In the genomic region with DNA sequence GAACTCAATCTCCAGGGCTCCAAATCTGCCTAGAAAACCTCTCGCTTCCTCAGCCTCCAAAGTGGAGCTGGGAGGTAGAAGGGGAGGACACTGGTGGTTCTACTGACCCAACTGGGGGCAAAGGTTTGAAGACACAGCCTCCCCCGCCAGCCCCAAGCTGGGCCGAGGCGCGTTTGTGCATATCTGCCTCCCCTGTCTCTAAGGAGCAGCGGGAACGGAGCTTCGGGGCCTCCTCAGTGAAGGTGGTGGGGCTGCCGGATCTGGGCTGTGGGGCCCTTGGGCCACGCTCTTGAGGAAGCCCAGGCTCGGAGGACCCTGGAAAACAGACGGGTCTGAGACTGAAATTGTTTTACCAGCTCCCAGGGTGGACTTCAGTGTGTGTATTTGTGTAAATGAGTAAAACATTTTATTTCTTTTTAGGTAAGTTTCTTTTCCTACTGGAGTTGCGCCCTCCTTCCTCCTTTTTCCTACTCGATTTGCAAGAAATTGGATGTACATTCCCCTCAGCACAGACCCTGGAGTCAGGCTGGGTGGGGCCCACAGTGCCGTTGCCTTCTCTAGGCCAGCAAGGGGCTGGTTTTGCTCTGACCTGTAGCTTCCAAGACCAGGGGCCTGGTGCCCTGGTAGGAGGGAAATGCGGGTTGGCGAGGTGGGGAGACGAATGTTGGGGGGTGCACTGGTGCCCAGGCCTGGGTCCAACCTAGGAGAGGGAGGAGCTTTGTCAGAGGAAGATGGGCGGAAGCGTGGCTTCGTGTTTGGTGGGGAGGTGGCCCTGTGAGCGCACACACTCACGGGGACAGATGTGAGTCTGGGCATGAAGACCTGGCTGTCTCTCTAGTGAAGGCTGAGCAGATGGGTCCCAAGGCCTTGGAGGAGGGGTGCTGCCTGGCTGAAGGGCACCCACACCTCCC, we compare ENCODE assay signal across 20 cellular contexts. TPM values are rescaled to one million over a fixed set of nuclear protein-coding genes. Genes with fewer than 3 reads are reported as not detected.
A peak's percentile ranks its signal among the peaks of the same experiment; 100 is the strongest.
DNase-seq lines count a peak whose midpoint lies in the region; ATAC-seq and TF ChIP-seq lines count a peak whose summit lies in the region.
"Had no signal": no experiment of that assay in that cellular context is flagged by ENCODE, and none has a peak within 500 bp of the region (broad histone marks: within the 10 kb centered on the region; RNA-seq: fewer than 3 reads in every experiment).

No MANE protein-coding gene starts in this region.

- H3K36me3 ChIP-seq in mucosa of descending colon (ENCODE audit: low read depth): peaks cover 6% of the 10 kb centered on the region
- H3K36me3 ChIP-seq: gastroesophageal sphincter, left ventricle myocardium inferior had no signal

- DNase-seq in natural killer cell: peak; percentile 3
- DNase-seq in natural killer cell treated with Interleukin-12 subunit alpha and Interleukin-12 subunit beta and Interleukin-15 and Interleukin-18, amount 100 ng/mL, for 72 hours (ENCODE audit: low spot score): no peak
- peak in 1 of 2 donors; percentile 7 for DNase-seq in central memory CD8-positive, alpha-beta T cell (ENCODE audit: low spot score in 2 of 2)
- peak in 2 of 3 donors; percentile 2 to 17 for DNase-seq in mucosa of descending colon
- DNase-seq in ureter (ENCODE audit: low spot score): peak; percentile 38
- no peak for DNase-seq in chondrocyte (ENCODE audit: low spot score)
- no peak for DNase-seq in DMS 273 treated with DMSO at 0.1 percent for 48 hours (lab: John Stamatoyannopoulos, UW)
- DNase-seq in NCI-H748 (lab: John Stamatoyannopoulos, UW; ENCODE audit: unreplicated experiment): no peak
- DNase-seq: left ventricle myocardium inferior, MM.1S, NCI-H187 treated with DMSO at 0.1 percent for 48 hours, NCI-H510A had no signal

- no peaks in the 10 kb centered on the region for H3K9me3 ChIP-seq in mucosa of descending colon
- H3K9me3 ChIP-seq: gastroesophageal sphincter, left ventricle myocardium inferior had no signal

- H3K4me1 ChIP-seq in mucosa of descending colon (ENCODE audit: low read depth): no peaks in the 10 kb centered on the region

- TF ChIP-seq CTCF in natural killer cell (IDR thresholded peaks at IDR 0.05) (no peak), mucosa of descending colon (IDR thresholded peaks at IDR 0.05) (no peak), chondrocyte (IDR thresholded peaks at IDR 0.05) (no peak)

- ATAC-seq in natural killer cell (no peak), mucosa of descending colon (no peak)
- ATAC-seq in natural killer cell treated with Interleukin-12 subunit alpha and Interleukin-12 subunit beta and Interleukin-15 and Interleukin-18, amount 100 ng/mL, for 72 hours: no peak
- ATAC-seq in central memory CD8-positive, alpha-beta T cell (replicated peaks; ENCODE audit: extremely low read depth, poor library complexity, severe bottlenecking): no peak
- ATAC-seq: activated CD4-positive, CD25-positive, alpha-beta regulatory T cell treated with anti-CD3 and anti-CD28 coated beads, Interleukin-2, amount 50 U/mL, for 24 hours; activated naive CD4-positive, alpha-beta T cell treated with anti-CD3 and anti-CD28 coated beads, Interleukin-2, amount 50 U/mL, for 72 hours; CD8-positive, alpha-beta T cell; gastroesophageal sphincter; naive thymus-derived CD8-positive, alpha-beta T cell had no signal

- H3K4me3 ChIP-seq in mucosa of descending colon: no peak overlapping the region
- H3K4me3 ChIP-seq: gastroesophageal sphincter, left ventricle myocardium inferior had no signal

- no peak overlapping the region for H3K27ac Mint-ChIP-seq in natural killer cell
- H3K27ac Mint-ChIP-seq in natural killer cell treated with Interleukin-12 subunit alpha and Interleukin-12 subunit beta and Interleukin-15 and Interleukin-18, amount 100 ng/mL, for 72 hours: no peak overlapping the region
- H3K27ac Mint-ChIP-seq in central memory CD8-positive, alpha-beta T cell (ENCODE audit: low read depth): peak overlapping the region; percentile 14
- no peak overlapping the region for H3K27ac Mint-ChIP-seq in chondrocyte (ENCODE audit: unreplicated experiment)
- H3K27ac Mint-ChIP-seq: activated naive CD4-positive, alpha-beta T cell treated with anti-CD3 and anti-CD28 coated beads, Interleukin-2, amount 50 U/mL, for 72 hours; CD8-positive, alpha-beta T cell had no signal

- no peaks in the 10 kb centered on the region for H3K36me3 Mint-ChIP-seq in natural killer cell
- no peaks in the 10 kb centered on the region for H3K36me3 Mint-ChIP-seq in natural killer cell treated with Interleukin-12 subunit alpha and Interleukin-12 subunit beta and Interleukin-15 and Interleukin-18, amount 100 ng/mL, for 72 hours
- peaks cover 1% of the 10 kb centered on the region for H3K36me3 Mint-ChIP-seq in central memory CD8-positive, alpha-beta T cell (ENCODE audit: insufficient read depth)
- peaks cover 3% of the 10 kb centered on the region for H3K36me3 Mint-ChIP-seq in chondrocyte (ENCODE audit: low read depth)
- H3K36me3 Mint-ChIP-seq: activated naive CD4-positive, alpha-beta T cell treated with anti-CD3 and anti-CD28 coated beads, Interleukin-2, amount 50 U/mL, for 72 hours; CD8-positive, alpha-beta T cell; naive thymus-derived CD8-positive, alpha-beta T cell had no signal

- intact Hi-C loops in natural killer cell (cut with micrococcal nuclease) (loop anchor here (5.0 kb wide), 1 partner anchor 162 kb away; no protein-coding TSS in a partner anchor), mucosa of descending colon (cut with DNase I, micrococcal nuclease) (loop anchor here (10.0 kb wide), 1 partner anchor 655 kb away; no protein-coding TSS in a partner anchor)

- H3K4me1 Mint-ChIP-seq in natural killer cell: no peaks in the 10 kb centered on the region
- no peaks in the 10 kb centered on the region for H3K4me1 Mint-ChIP-seq in natural killer cell treated with Interleukin-12 subunit alpha and Interleukin-12 subunit beta and Interleukin-15 and Interleukin-18, amount 100 ng/mL, for 72 hours (ENCODE audit: low read depth in 2 of 2)
- no peaks in the 10 kb centered on the region for H3K4me1 Mint-ChIP-seq in central memory CD8-positive, alpha-beta T cell
- H3K4me1 Mint-ChIP-seq in chondrocyte (ENCODE audit: low read depth): no peaks in the 10 kb centered on the region
- H3K4me1 Mint-ChIP-seq: naive thymus-derived CD8-positive, alpha-beta T cell had no signal

- peaks cover 0 to 6% of the 10 kb centered on the region in 2 donors for H3K27me3 Mint-ChIP-seq in natural killer cell (ENCODE audit: low read depth in 2 of 2)
- H3K27me3 Mint-ChIP-seq in natural killer cell treated with Interleukin-12 subunit alpha and Interleukin-12 subunit beta and Interleukin-15 and Interleukin-18, amount 100 ng/mL, for 72 hours: peaks cover 0 to 2% of the 10 kb centered on the region in 2 donors
- H3K27me3 Mint-ChIP-seq in central memory CD8-positive, alpha-beta T cell: peaks cover 18% of the 10 kb centered on the region
- peaks cover 41% of the 10 kb centered on the region for H3K27me3 Mint-ChIP-seq in chondrocyte (ENCODE audit: low read depth)

- H3K9me3 Mint-ChIP-seq in natural killer cell: no peaks in the 10 kb centered on the region
- H3K9me3 Mint-ChIP-seq in natural killer cell treated with Interleukin-12 subunit alpha and Interleukin-12 subunit beta and Interleukin-15 and Interleukin-18, amount 100 ng/mL, for 72 hours: no peaks in the 10 kb centered on the region
- H3K9me3 Mint-ChIP-seq in central memory CD8-positive, alpha-beta T cell: no peaks in the 10 kb centered on the region
- no peaks in the 10 kb centered on the region for H3K9me3 Mint-ChIP-seq in chondrocyte (ENCODE audit: low read depth)
- H3K9me3 Mint-ChIP-seq: activated naive CD4-positive, alpha-beta T cell treated with anti-CD3 and anti-CD28 coated beads, Interleukin-2, amount 50 U/mL, for 72 hours; CD8-positive, alpha-beta T cell; naive thymus-derived CD8-positive, alpha-beta T cell had no signal

- H3K4me3 Mint-ChIP-seq in natural killer cell (no peak overlapping the region), chondrocyte (ENCODE audit: unreplicated experiment) (no peak overlapping the region)
- H3K4me3 Mint-ChIP-seq in natural killer cell treated with Interleukin-12 subunit alpha and Interleukin-12 subunit beta and Interleukin-15 and Interleukin-18, amount 100 ng/mL, for 72 hours: no peak overlapping the region
- H3K4me3 Mint-ChIP-seq in central memory CD8-positive, alpha-beta T cell: no peak overlapping the region
- H3K4me3 Mint-ChIP-seq: CD8-positive, alpha-beta T cell; naive thymus-derived CD8-positive, alpha-beta T cell had no signal

RNA-seq across cellular contexts. Expression of a gene that starts 50.6 kb away (rescaled TPM):
- total RNA-seq in natural killer cell (1 to 10 TPM in 2 of 3 donors, under 1 TPM in 1; 0.61 to 1.9 (median 1.0) TPM), mucosa of descending colon (100 to 1,000 TPM; 260 to 622 (median 508) TPM), ureter (103 TPM), chondrocyte (0.10 TPM in 2 of 3 replicates, not detected in the other)
- total RNA-seq in natural killer cell treated with Interleukin-12 subunit alpha and Interleukin-12 subunit beta and Interleukin-15 and Interleukin-18, amount 100 ng/mL, for 72 hours: under 1 TPM in 1 of 2 donors, not detected in 1; 0.17 TPM
- total RNA-seq: Daoy; SK-MEL-5; T-helper 2 cell treated with Interferon-gamma antibody and Interleukin-4, amounts not matched to agents 100 ng/mL and 5 ng/mL, for 36 hours had no signal

Comparison
In these comparisons a context has a peak if more than half of its experiments do, and no peak if none do; other contexts are left out.
1. DNase-seq: peak in natural killer cell (single experiment), mucosa of descending colon (2 of 3) and ureter (single experiment); none in natural killer cell treated with Interleukin-12 subunit alpha and Interleukin-12 subunit beta and Interleukin-15 and Interleukin-18, amount 100 ng/mL, for 72 hours (single experiment), chondrocyte (single experiment), DMS 273 treated with DMSO at 0.1 percent for 48 hours (single experiment) and NCI-H748 (single experiment).
2. RNA of a gene that starts 50.6 kb away (total RNA-seq): 260 to 622 TPM in mucosa of descending colon and 103 TPM in ureter (single experiment); 0.61 to 1.9 TPM in natural killer cell, 0.17 TPM in natural killer cell treated with Interleukin-12 subunit alpha and Interleukin-12 subunit beta and Interleukin-15 and Interleukin-18, amount 100 ng/mL, for 72 hours and 0.10 TPM in chondrocyte; every median in the first group is over 10 times any median in the second.